ENCODE assay signal across 8 cellular contexts in genomic region chr22:31399211-31400022, GRCh38. TPM values are rescaled to one million over a fixed set of nuclear protein-coding genes. Genes with fewer than 3 reads are reported as not detected.
DNase-seq lines count a peak whose midpoint lies in the region; ATAC-seq and TF ChIP-seq lines count a peak whose summit lies in the region.

Gene DRG1, plus strand, starts transcription at chr22:31399604. Its CDS starts 80 bp downstream, at chr22:31399684.

- H3K4me3 Mint-ChIP-seq in activated CD4-positive, alpha-beta T cell treated with anti-CD3 and anti-CD28 coated beads, Interleukin-2, amount 10 ng/mL, durations not matched to agents 24 days and 14 days = peak within 1 kb of the TSS; percentile 100

- peaks cover 20% of the 10 kb centered on the region for H3K36me3 Mint-ChIP-seq in activated CD4-positive, alpha-beta T cell treated with anti-CD3 and anti-CD28 coated beads, Interleukin-2, amount 10 ng/mL, durations not matched to agents 24 days and 14 days (ENCODE audit: low read depth)

- peak within 1 kb of the TSS; percentile 83 to 86 for H3K27ac ChIP-seq in coronary artery

- TF ChIP-seq CTCF in BJ (IDR thresholded peaks at IDR 0.05; ENCODE audit: insufficient read depth, low read depth, low read length) (no peak), coronary artery (IDR thresholded peaks at IDR 0.05) (no peak)

- H3K4me1 Mint-ChIP-seq in activated CD4-positive, alpha-beta T cell treated with anti-CD3 and anti-CD28 coated beads, Interleukin-2, amount 10 ng/mL, durations not matched to agents 24 days and 14 days = peaks cover 16% of the 10 kb centered on the region

- H3K27me3 Mint-ChIP-seq in activated CD4-positive, alpha-beta T cell treated with anti-CD3 and anti-CD28 coated beads, Interleukin-2, amount 10 ng/mL, durations not matched to agents 24 days and 14 days = peaks cover under 1% of the 10 kb centered on the region

- peak; percentile 77 for DNase-seq in BJ (ENCODE audit: low read depth)
- DNase-seq in GM19240 (ENCODE audit: insufficient read length, low spot score) = peak; percentile 97
- peak; percentile 91 to 98 for DNase-seq in NCI-H526 (lab: John Stamatoyannopoulos, UW)
- DNase-seq in activated CD4-positive, alpha-beta T cell treated with anti-CD3 and anti-CD28 coated beads, Interleukin-2, amount 10 ng/mL, durations not matched to agents 24 days and 14 days = peak; percentile 99
- DNase-seq in coronary artery (ENCODE audit: low spot score) = peak; percentile 97
- peak; percentile 99 for DNase-seq in left kidney (ENCODE audit: low read depth, low spot score)
- peak; percentile 98 for DNase-seq in stimulated activated CD4-positive, alpha-beta T cell treated with anti-CD3 and anti-CD28 coated beads, Interleukin-2, amount 100 ng/mL, for 24 hours

- H3K9me3 Mint-ChIP-seq in activated CD4-positive, alpha-beta T cell treated with anti-CD3 and anti-CD28 coated beads, Interleukin-2, amount 10 ng/mL, durations not matched to agents 24 days and 14 days = peaks cover 2% of the 10 kb centered on the region

- no peaks in the 10 kb centered on the region for H3K27me3 ChIP-seq in BJ (ENCODE audit: control insufficient read depth, insufficient read depth, low read length)

- H3K4me3 ChIP-seq in BJ (ENCODE audit: low read depth, low read length) (peak within 1 kb of the TSS; percentile 91), coronary artery (peak within 1 kb of the TSS; percentile 96)

- intact Hi-C loops in activated CD4-positive, alpha-beta T cell treated with anti-CD3 and anti-CD28 coated beads, Interleukin-2, amount 10 ng/mL, durations not matched to agents 24 days and 14 days (cut with micrococcal nuclease) = loop anchor here (1.0 to 5.0 kb wide), 3 partner anchors 53 to 107 kb away; partner anchors contain the start of genes EIF4ENIF1, PATZ1 and PIK3IP1

- H3K36me3 ChIP-seq in BJ (ENCODE audit: control insufficient read depth, insufficient read depth, low read length) = peaks cover 6% of the 10 kb centered on the region

- CTCF ChIA-PET in BJ (lab: Yijun Ruan, JAX) = interaction anchor here (0.8 to 1.4 kb wide), 3 partner anchors 10 to 86 kb away, joined by 3 to 5 read pairs (median 3); no protein-coding TSS in a partner anchor

- ATAC-seq in HG03460 (IDR thresholded peaks at IDR 0.05; ENCODE audit: unreplicated experiment) = peak; percentile 95

- H3K27ac Mint-ChIP-seq in activated CD4-positive, alpha-beta T cell treated with anti-CD3 and anti-CD28 coated beads, Interleukin-2, amount 10 ng/mL, durations not matched to agents 24 days and 14 days = peak within 1 kb of the TSS; percentile 94

- POLR2A ChIA-PET in BJ (lab: Charles Lee) = interaction anchor here (1.0 kb wide), 1 partner anchor 55 kb away, joined by 4 read pairs; no protein-coding TSS in a partner anchor

RNA-seq across cellular contexts. Expression of gene DRG1, which starts in this region (rescaled TPM):
- 70.8 and 100 TPM in 2 replicates for polyA plus RNA-seq in BJ (2011; rRNA removed)
- 35.2 and 48.1 TPM in 2 replicates for polyA minus RNA-seq in BJ (2011; rRNA and poly(A)+ RNA removed)
- 114 and 117 TPM in 2 replicates for total RNA-seq in activated CD4-positive, alpha-beta T cell treated with anti-CD3 and anti-CD28 coated beads, Interleukin-2, amount 10 ng/mL, durations not matched to agents 24 days and 14 days

Comparison
In these comparisons a context has a peak if more than half of its experiments do, and no peak if none do; other contexts are left out.
1. Peak in every context shown above with its lines: DNase-seq, ATAC-seq, H3K4me3 ChIP-seq and H3K27ac ChIP-seq.